ENCODE assay signal across 12 cellular contexts in genomic region chr4:81003549-81004240, GRCh38. TPM values are rescaled to one million over a fixed set of nuclear protein-coding genes. Genes with fewer than 3 reads are reported as not detected.
DNase-seq lines count a peak whose midpoint lies in the region; ATAC-seq and TF ChIP-seq lines count a peak whose summit lies in the region.
"Had no signal": no experiment of that assay in that cellular context is flagged by ENCODE, and none has a peak within 500 bp of the region (broad histone marks: within the 10 kb centered on the region; RNA-seq: fewer than 3 reads in every experiment).

No MANE protein-coding gene starts in this region.

- H3K4me3 ChIP-seq in right cardiac atrium (ENCODE audit: low read length) (no peak overlapping the region), H7 (ENCODE audit: insufficient read depth, low read depth, low read length) (no peak overlapping the region)
- H3K4me3 ChIP-seq: Peyer's patch had no signal

- 21% methylated on average over 3 of the region's 3 CpGs for WGBS in right cardiac atrium

- H3K27me3 ChIP-seq in right cardiac atrium (ENCODE audit: control insufficient read depth, insufficient read depth) (no peaks in the 10 kb centered on the region), H7 (ENCODE audit: control insufficient read depth, insufficient read depth, low read length) (no peaks in the 10 kb centered on the region)
- H3K27me3 ChIP-seq: Peyer's patch had no signal

- no peak for TF ChIP-seq CTCF in GM13976 (IDR thresholded peaks at IDR 0.05; ENCODE audit: borderline replicate concordance, control extremely low read depth, extremely low read depth, insufficient read depth, missing control alignments)

- intact Hi-C loops in right cardiac atrium (cut with DNase I): no loop called here

- peak; percentile 1 for DNase-seq in NK-92 treated with Interleukin-12 subunit alpha and Interleukin-12 subunit beta, amount 100 ng/mL, for 24 hours (lab: John Stamatoyannopoulos, UW)
- DNase-seq in NK-92 (lab: John Stamatoyannopoulos, UW; ENCODE audit: unreplicated experiment) (no peak), GM13976 (ENCODE audit: low spot score) (no peak), right cardiac atrium (no peak), H7 (no peak), cerebellar nuclear complex (lab: John Stamatoyannopoulos, UW) (no peak)
- DNase-seq: activated CD4-positive, alpha-beta T cell treated with anti-CD3 and anti-CD28 coated beads for 1 hour; effector memory CD4-positive, alpha-beta T cell had no signal

- H3K4me1 ChIP-seq in right cardiac atrium (ENCODE audit: control insufficient read depth, insufficient read depth, low read length): no peaks in the 10 kb centered on the region
- H3K4me1 ChIP-seq: Peyer's patch had no signal

- H3K9me3 ChIP-seq in right cardiac atrium (ENCODE audit: control insufficient read depth, low read length): no peaks in the 10 kb centered on the region
- H3K9me3 ChIP-seq: Peyer's patch had no signal

- in situ Hi-C loops in GM13976 (cut with MboI; ENCODE audit: low sequenced_read_pairs, unreplicated experiment): no loop called here

- no peak overlapping the region for H3K27ac ChIP-seq in right cardiac atrium (ENCODE audit: low read length)
- H3K27ac ChIP-seq: 22Rv1 had no signal

- no peaks in the 10 kb centered on the region for H3K36me3 ChIP-seq in H7 (replicated peaks; ENCODE audit: control insufficient read depth, insufficient read depth, low read length)
- H3K36me3 ChIP-seq: Peyer's patch had no signal

- ATAC-seq in HG02798 (IDR thresholded peaks at IDR 0.05; ENCODE audit: poor library complexity, unreplicated experiment) (peak; percentile 99), HG03521 (IDR thresholded peaks at IDR 0.05; ENCODE audit: unreplicated experiment) (peak; percentile 97), right cardiac atrium (no peak)

RNA-seq across cellular contexts. Expression of gene BMP3, which starts 26.8 kb away (rescaled TPM):
- total RNA-seq in right cardiac atrium: not detected
- polyA plus RNA-seq in right cardiac atrium: 0.02 TPM
- 0.07 and 0.10 TPM in 2 replicates for total RNA-seq in H7 (2014; rRNA removed; shearing (Covaris generic))

Comparison
In these comparisons a context has a peak if more than half of its experiments do, and no peak if none do; other contexts are left out.
1. ATAC-seq: peak in HG02798 (single experiment) and HG03521 (single experiment); none in right cardiac atrium (0 of 2).